Comparison of ENCODE assay signal across 1 cellular context in genomic region chr15:99703603-99704443, GRCh38.
A peak's percentile ranks its signal among the peaks of the same experiment; 100 is the strongest.
TF ChIP-seq lines count a peak whose summit lies in the region.

No MANE protein-coding gene starts in this region.

TF ChIP-seq in GM12878, 131 proteins besides CTCF, POLR2A, EP300 and RAD21 (continued from another document and continues in another):
- TF ChIP-seq RELB (IDR thresholded peaks at IDR 0.05; ENCODE audit: low read depth) (peak; percentile 36; the same call in 1 of the 2 replicates), RAD51 (IDR thresholded peaks at IDR 0.05) (no peak), NFIC (IDR thresholded peaks at IDR 0.05; ENCODE audit: low read depth, low read length) (peak; percentile 93), RCOR1 (conservative IDR thresholded peaks at IDR 0.05; ENCODE audit: low read depth, low read length) (no peak), MTA2 (IDR thresholded peaks at IDR 0.05; ENCODE audit: low read depth) (no peak), NR2C2 (IDR thresholded peaks at IDR 0.05; ENCODE audit: borderline replicate concordance, control insufficient read depth, insufficient read length, low read depth) (no peak), POLR2AphosphoS5 (IDR thresholded peaks at IDR 0.05; ENCODE audit: low read length) (no peak), BRCA1 (IDR thresholded peaks at IDR 0.05; ENCODE audit: low read depth, low read length) (no peak), BMI1 (IDR thresholded peaks at IDR 0.05; ENCODE audit: borderline replicate concordance) (no peak), NKRF (conservative IDR thresholded peaks at IDR 0.05) (no peak), IRF4 (IDR thresholded peaks at IDR 0.05; ENCODE audit: low read depth, low read length) (no peak), MEF2B (IDR thresholded peaks at IDR 0.05; ENCODE audit: partially characterized antibody, poor library complexity, severe bottlenecking) (peak; percentile 35), E2F8 (IDR thresholded peaks at IDR 0.05; ENCODE audit: low read depth, partially characterized antibody) (no peak), RELA (IDR thresholded peaks at IDR 0.05; ENCODE audit: borderline replicate concordance, partially characterized antibody) (no peak), CHD2 (IDR thresholded peaks at IDR 0.05; ENCODE audit: borderline replicate concordance, low read depth, low read length) (no peak), IKZF2 (IDR thresholded peaks at IDR 0.05) (peak; percentile 48 to 71; a peak in 2 of 4 replicates), ATF7 (IDR thresholded peaks at IDR 0.05; ENCODE audit: low read depth) (peak; percentile 99), ZNF217 (IDR thresholded peaks at IDR 0.05) (no peak), TARDBP (IDR thresholded peaks at IDR 0.05; ENCODE audit: borderline replicate concordance) (no peak), MEF2A (IDR thresholded peaks at IDR 0.05; ENCODE audit: insufficient read depth, low read depth, low read length) (peak; percentile 80), SKIL (IDR thresholded peaks at IDR 0.05; ENCODE audit: low read depth, poor library complexity, severe bottlenecking) (no peak), ZSCAN29 (IDR thresholded peaks at IDR 0.05) (no peak), IKZF1 (conservative IDR thresholded peaks at IDR 0.05) (peak; percentile 57), GABPA (IDR thresholded peaks at IDR 0.05; ENCODE audit: low read depth) (peak; percentile 52; the same call in 1 of the 2 replicates), PRDM15 (CRISPR knock-in tag; IDR thresholded peaks at IDR 0.05) (no peak), SP1 (IDR thresholded peaks at IDR 0.05; ENCODE audit: low read depth, low read length) (no peak), KAT2A (conservative IDR thresholded peaks at IDR 0.05; ENCODE audit: control insufficient read depth, low read depth, low read length) (no peak), SMAD5 (IDR thresholded peaks at IDR 0.05; ENCODE audit: low read depth) (no peak), CREM (IDR thresholded peaks at IDR 0.05; ENCODE audit: low read depth) (peak; percentile 62; the same call in 1 of the 2 replicates), BACH1 (IDR thresholded peaks at IDR 0.05; ENCODE audit: borderline replicate concordance) (no peak), NFXL1 (IDR thresholded peaks at IDR 0.05; ENCODE audit: borderline replicate concordance) (no peak), ESRRA (IDR thresholded peaks at IDR 0.05; ENCODE audit: low read length) (no peak), JUNB (IDR thresholded peaks at IDR 0.05) (peak; percentile 88), CUX1 (IDR thresholded peaks at IDR 0.05; ENCODE audit: insufficient replicate concordance, low read depth, low read length) (no peak), SMARCA5 (IDR thresholded peaks at IDR 0.05) (no peak), HDAC6 (IDR thresholded peaks at IDR 0.05; ENCODE audit: unreplicated experiment) (no peak), CBX5 (IDR thresholded peaks at IDR 0.05; ENCODE audit: low read depth) (no peak), ATF2 (IDR thresholded peaks at IDR 0.05; ENCODE audit: low read length) (peak; percentile 100), HDAC2 (IDR thresholded peaks at IDR 0.05) (no peak), STAT3 (IDR thresholded peaks at IDR 0.05; ENCODE audit: low read depth, low read length) (no peak), ZBED1 (IDR thresholded peaks at IDR 0.05; ENCODE audit: borderline replicate concordance) (peak; percentile 68; the same call in 1 of the 2 replicates), SMAD1 (IDR thresholded peaks at IDR 0.05; ENCODE audit: low read depth, partially characterized antibody) (no peak), CHD1 (IDR thresholded peaks at IDR 0.05; ENCODE audit: low read depth, low read length) (no peak), PML (IDR thresholded peaks at IDR 0.05; ENCODE audit: low read length) (peak; percentile 73), YY1 (IDR thresholded peaks at IDR 0.05; ENCODE audit: low read depth, low read length) (no peak), TCF12 (IDR thresholded peaks at IDR 0.05; ENCODE audit: low read depth, low read length) (no peak), NRF1 (conservative IDR thresholded peaks at IDR 0.05; ENCODE audit: low read depth, low read length) (no peak), EED (IDR thresholded peaks at IDR 0.05; ENCODE audit: low read depth) (no peak), FOXM1 (IDR thresholded peaks at IDR 0.05; ENCODE audit: low read depth, low read length) (peak; percentile 85), ASH2L (IDR thresholded peaks at IDR 0.05; ENCODE audit: borderline replicate concordance, low read depth) (no peak)
